In the genomic region with DNA sequence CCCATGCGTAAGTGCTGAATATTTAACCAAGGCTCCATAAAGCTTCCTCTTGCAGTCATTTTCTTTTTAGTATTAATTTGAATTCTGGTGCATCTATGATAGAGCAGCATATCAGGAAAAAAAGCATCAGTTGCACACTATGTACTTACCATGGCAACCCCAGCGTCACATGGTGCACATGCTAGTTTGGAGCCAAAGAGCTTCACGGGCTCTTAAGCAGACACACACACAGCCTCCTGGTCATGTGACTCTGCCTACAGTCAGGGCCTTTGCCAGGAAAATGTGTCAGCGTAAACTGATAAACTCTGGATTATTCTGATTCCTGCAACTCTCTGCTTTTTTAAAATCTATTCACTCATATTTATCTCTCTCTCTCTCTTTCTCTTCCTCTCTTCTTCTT, we compare ENCODE assay signal across 10 cellular contexts. TPM values are rescaled to one million over a fixed set of nuclear protein-coding genes. Genes with fewer than 3 reads are reported as not detected.
DNase-seq lines count a peak whose midpoint lies in the region; ATAC-seq, FAIRE-seq and TF ChIP-seq lines count a peak whose summit lies in the region.
"Had no signal": no experiment of that assay in that cellular context is flagged by ENCODE, and none has a peak within 500 bp of the region (broad histone marks: within the 10 kb centered on the region; RNA-seq: fewer than 3 reads in every experiment).

No MANE protein-coding gene starts in this region.

- H2BK12ac ChIP-seq in H1 (ENCODE audit: low read depth, low read length): no peak overlapping the region

- ATAC-seq in omental fat pad (ENCODE audit: low FRiP score): peak; percentile 66
- ATAC-seq in activated CD8-positive, alpha-beta T cell treated with anti-CD3 and anti-CD28 coated beads, Interleukin-2, amount 10 ng/mL, durations not matched to agents 7 days and 5 days: no peak

- H4K5ac ChIP-seq in H1 (ENCODE audit: insufficient read length, low read depth, low read length): no peak overlapping the region

- no peaks in the 10 kb centered on the region for H3K9me2 ChIP-seq in GM23248 (ENCODE audit: insufficient read depth)

- in situ Hi-C loops in GM23248 (cut with MboI): no loop called here

- H3K4me1 ChIP-seq in GM23248 (ENCODE audit: insufficient read depth) (no peaks in the 10 kb centered on the region), H1 (replicated peaks in 1 of 4; ENCODE audit: control insufficient read depth in 3 of 4, insufficient read depth in 4 of 4, low read length in 3 of 4) (peaks cover 0 to 9% (median 1%) of the 10 kb centered on the region in 4 experiments; a peak in 5 of 7 replicates), right atrium auricular region (no peaks in the 10 kb centered on the region)

- no peaks in the 10 kb centered on the region for H3K27me3 Mint-ChIP-seq in activated CD8-positive, alpha-beta T cell treated with anti-CD3 and anti-CD28 coated beads, Interleukin-2, amount 10 ng/mL, durations not matched to agents 7 days and 5 days (ENCODE audit: low read depth)

- no peak overlapping the region for H2BK15ac ChIP-seq in H1 (ENCODE audit: low read length)

- no peak for TF ChIP-seq CTCF in H1 (IDR thresholded peaks at IDR 0.05; ENCODE audit: control extremely low read depth in 1 of 3, insufficient read depth in 1 of 3, low read depth in 1 of 3, low read length in 3 of 3)
- TF ChIP-seq CTCF in omental fat pad (IDR thresholded peaks at IDR 0.05): no peak
- TF ChIP-seq CTCF in right atrium auricular region (IDR thresholded peaks at IDR 0.05): no peak

- H4K20me1 ChIP-seq in GM23248 (ENCODE audit: insufficient read depth): no peaks in the 10 kb centered on the region
- H4K20me1 ChIP-seq in H1 (replicated peaks in 1 of 2; ENCODE audit: control insufficient read depth in 1 of 2, insufficient read depth in 2 of 2, low read length in 2 of 2): no peaks in the 10 kb centered on the region

- no peak overlapping the region for H3K23ac ChIP-seq in H1 (ENCODE audit: insufficient read length)

- H3K27ac Mint-ChIP-seq in activated CD8-positive, alpha-beta T cell treated with anti-CD3 and anti-CD28 coated beads, Interleukin-2, amount 10 ng/mL, durations not matched to agents 7 days and 5 days: no peak overlapping the region
- H3K27ac Mint-ChIP-seq: type B pancreatic cell had no signal

- no peak overlapping the region for H4K91ac ChIP-seq in H1 (replicated peaks; ENCODE audit: insufficient read length, low read length)

- H3K27me3 ChIP-seq in GM23248 (replicated peaks; ENCODE audit: insufficient read depth): no peaks in the 10 kb centered on the region
- H3K27me3 ChIP-seq in H1 (replicated peaks in 1 of 4; ENCODE audit: control insufficient read depth in 3 of 4, extremely low read depth in 1 of 4, insufficient read depth in 3 of 4, low read length in 3 of 4): no peaks in the 10 kb centered on the region
- no peaks in the 10 kb centered on the region for H3K27me3 ChIP-seq in right atrium auricular region

- H3K9me3 Mint-ChIP-seq in activated CD8-positive, alpha-beta T cell treated with anti-CD3 and anti-CD28 coated beads, Interleukin-2, amount 10 ng/mL, durations not matched to agents 7 days and 5 days (ENCODE audit: insufficient read depth): no peaks in the 10 kb centered on the region
- H3K9me3 Mint-ChIP-seq: type B pancreatic cell had no signal

- CTCF ChIA-PET in H1 (lab: Charles Lee; ENCODE audit: partially characterized antibody): interaction anchor here (0.7 to 2.1 kb wide), 3 partner anchors 9 to 54 kb away, joined by 3 to 5 read pairs (median 3); no protein-coding TSS in a partner anchor
- CTCF ChIA-PET in HEK293T (lab: Yijun Ruan, JAX): interaction anchor here (0.8 kb wide), 1 partner anchor 34 kb away, joined by 3 read pairs; no protein-coding TSS in a partner anchor
- CTCF ChIA-PET in activated CD8-positive, alpha-beta T cell treated with anti-CD3 and anti-CD28 coated beads, Interleukin-2, amount 10 ng/mL, durations not matched to agents 7 days and 5 days (lab: Charles Lee): no interaction called here

- POLR2A ChIA-PET in H1 (lab: Charles Lee; ENCODE audit: partially characterized antibody): no interaction called here
- POLR2A ChIA-PET in HEK293T (lab: Yijun Ruan, JAX): no interaction called here
- POLR2A ChIA-PET in activated CD8-positive, alpha-beta T cell treated with anti-CD3 and anti-CD28 coated beads, Interleukin-2, amount 10 ng/mL, durations not matched to agents 7 days and 5 days (lab: Charles Lee): no interaction called here

- no peak overlapping the region for H2BK120ac ChIP-seq in H1 (replicated peaks; ENCODE audit: low read depth, low read length)

- no peak overlapping the region for H3K14ac ChIP-seq in H1 (ENCODE audit: insufficient read length)

- TF ChIP-seq RAD21 in H1 (IDR thresholded peaks at IDR 0.05 in 1 of 2, conservative IDR thresholded peaks at IDR 0.05 in 1 of 2; ENCODE audit: low read depth in 2 of 2, low read length in 2 of 2): no peak

- H3K23me2 ChIP-seq in H1 (ENCODE audit: low read depth, low read length): no peaks in the 10 kb centered on the region

- no peak overlapping the region for H3K18ac ChIP-seq in H1 (ENCODE audit: extremely low read depth, low read length)

- H3K36me3 ChIP-seq in GM23248 (ENCODE audit: low read depth): no peaks in the 10 kb centered on the region
- H3K36me3 ChIP-seq in H1 (ENCODE audit: control insufficient read depth in 2 of 4, insufficient read depth in 4 of 4, low read length in 3 of 4): no peaks in the 10 kb centered on the region
- no peaks in the 10 kb centered on the region for H3K36me3 ChIP-seq in right atrium auricular region

- H3K9ac ChIP-seq in GM23248: no peak overlapping the region
- H3K9ac ChIP-seq in H1 (replicated peaks in 1 of 4; ENCODE audit: extremely low read depth in 1 of 4, low read depth in 3 of 4, low read length in 3 of 4): no peak overlapping the region

- H2BK20ac ChIP-seq in H1 (ENCODE audit: low read length): no peak overlapping the region

- no peak overlapping the region for H3K4me3 ChIP-seq in GM23248
- H3K4me3 ChIP-seq in H1 (ENCODE audit: extremely low read depth in 1 of 4, insufficient read depth in 2 of 4, low read depth in 3 of 4, low read length in 4 of 4): no peak overlapping the region
- no peak overlapping the region for H3K4me3 ChIP-seq in right atrium auricular region

- H3K56ac ChIP-seq in H1 (replicated peaks; ENCODE audit: insufficient read length, low read depth, low read length): no peak overlapping the region

- no peaks in the 10 kb centered on the region for H3K4me1 Mint-ChIP-seq in activated CD8-positive, alpha-beta T cell treated with anti-CD3 and anti-CD28 coated beads, Interleukin-2, amount 10 ng/mL, durations not matched to agents 7 days and 5 days (ENCODE audit: low read depth)

- WGBS in GM23248 (ENCODE audit: low coverage in 1 of 2, low lambda C conversion rate in 2 of 2, missing lambda C conversion rate in 2 of 2), 2 experiments: 26% methylated on average over 4 of the region's 4 CpGs
- WGBS in H1 (ENCODE audit: extremely low coverage in 1 of 2, insufficient coverage in 1 of 2, insufficient read length in 1 of 2, insufficient replicate concordance in 2 of 2, low coverage in 1 of 2, low lambda C conversion rate in 2 of 2, missing lambda C conversion rate in 1 of 2), 2 experiments: 89% methylated on average over 4 of the region's 4 CpGs; no CpG with 5 or more reads in 1 of the 2 experiments

- H2BK5ac ChIP-seq in H1 (ENCODE audit: low read depth, low read length): no peak overlapping the region

- no peaks in the 10 kb centered on the region for H3K36me3 Mint-ChIP-seq in activated CD8-positive, alpha-beta T cell treated with anti-CD3 and anti-CD28 coated beads, Interleukin-2, amount 10 ng/mL, durations not matched to agents 7 days and 5 days (ENCODE audit: low read depth)
- H3K36me3 Mint-ChIP-seq: type B pancreatic cell had no signal

- H3K27ac ChIP-seq in GM23248 (no peak overlapping the region), H1 (ENCODE audit: low read depth, low read length) (no peak overlapping the region), right atrium auricular region (no peak overlapping the region)

- H3K79me2 ChIP-seq in GM23248 (ENCODE audit: insufficient read depth) (no peaks in the 10 kb centered on the region), H1 (ENCODE audit: control insufficient read depth in 1 of 2, insufficient read depth in 2 of 2, low read length in 2 of 2) (no peaks in the 10 kb centered on the region)

- no peak overlapping the region for H3K4ac ChIP-seq in H1 (replicated peaks; ENCODE audit: insufficient read length, low read depth, low read length)

- no peaks in the 10 kb centered on the region for H3F3A ChIP-seq in GM23248 (ENCODE audit: insufficient read depth)

- H3K9me3 ChIP-seq in GM23248 (ENCODE audit: low read depth) (no peaks in the 10 kb centered on the region), H1 (ENCODE audit: insufficient read depth in 2 of 2, low read depth in 1 of 2, low read length in 1 of 2) (no peaks in the 10 kb centered on the region), right atrium auricular region (no peaks in the 10 kb centered on the region)

- no peaks in the 10 kb centered on the region for H3K79me1 ChIP-seq in H1 (ENCODE audit: low read depth, low read length)

- H2AFZ ChIP-seq in GM23248 (no peak overlapping the region), H1 (ENCODE audit: low read length) (peak overlapping the region; percentile 81)

- no peak for FAIRE-seq in H1 (lab: Jason Lieb, UNC)

- no peak overlapping the region for H3K4me3 Mint-ChIP-seq in activated CD8-positive, alpha-beta T cell treated with anti-CD3 and anti-CD28 coated beads, Interleukin-2, amount 10 ng/mL, durations not matched to agents 7 days and 5 days
- H3K4me3 Mint-ChIP-seq: type B pancreatic cell had no signal

- TF ChIP-seq EP300 in H1 (IDR thresholded peaks at IDR 0.05; ENCODE audit: borderline replicate concordance in 1 of 2, low read depth in 2 of 2, low read length in 2 of 2): no peak

- H2AK5ac ChIP-seq in H1 (ENCODE audit: low read depth, low read length): no peak overlapping the region

- no peak for TF ChIP-seq POLR2A in H1 (IDR thresholded peaks at IDR 0.05; ENCODE audit: control extremely low read depth in 1 of 2, low read depth in 2 of 2, low read length in 2 of 2)

- no peak overlapping the region for H3K4me2 ChIP-seq in GM23248 (ENCODE audit: unreplicated experiment)
- H3K4me2 ChIP-seq in H1 (ENCODE audit: insufficient read depth in 1 of 2, low read depth in 2 of 2, low read length in 2 of 2): no peak overlapping the region; a peak in 2 of 4 replicates

- no peak overlapping the region for H4K8ac ChIP-seq in H1 (ENCODE audit: extremely low read depth, insufficient read depth, low read length)

- DNase-seq in GM23248: peak; percentile 24
- DNase-seq in NCI-H2227 (lab: John Stamatoyannopoulos, UW; ENCODE audit: unreplicated experiment): peak; percentile 71
- no peak for DNase-seq in H1 (ENCODE audit: low read depth in 1 of 2, low spot score in 2 of 2)
- no peak for DNase-seq in omental fat pad (ENCODE audit: low spot score)
- no peak for DNase-seq in HEK293T (ENCODE audit: extremely low spot score)
- no peak for DNase-seq in activated CD8-positive, alpha-beta T cell treated with anti-CD3 and anti-CD28 coated beads, Interleukin-2, amount 10 ng/mL, durations not matched to agents 7 days and 5 days
- DNase-seq in SW480 (ENCODE audit: low spot score): no peak
- DNase-seq in right atrium auricular region (ENCODE audit: low spot score): no peak
- DNase-seq: activated naive CD4-positive, alpha-beta T cell treated with Interleukin-2 at 50 U/mL for 16 hours had no signal

RNA-seq across cellular contexts. Expression of a gene that starts 30.2 kb away (rescaled TPM):
- total RNA-seq in GM23248 (2014; rRNA removed; shearing (Covaris generic)): not detected in 2 replicates
- polyA plus RNA-seq in GM23248 (2016; fragmentation: Nextera tagmentation; extraction: Ambion mirVana) (not detected in 2 replicates), H1 (2011; rRNA removed) (not detected in 2 replicates)
- not detected in 2 replicates for total RNA-seq in H1 (2021; fragmentation: NEBNext Ultra II Directional; extraction: Animal tissue kit (Norgen Biotek cat#: 25700))
- not detected for polyA plus RNA-seq in H1 (2011; cell fraction: cytosol; rRNA removed)
- not detected for polyA plus RNA-seq in H1 (2011; cell fraction: nucleus; rRNA removed)
- polyA plus RNA-seq in H1 (2012, experiment 1 of 2): not detected in 4 replicates
- not detected for polyA plus RNA-seq in H1 (2012, experiment 2 of 2)
- not detected for polyA plus RNA-seq in H1 (2013, experiment 1 of 2)
- polyA plus RNA-seq in H1 (2013, experiment 2 of 2): not detected
- polyA minus RNA-seq in H1 (2011; rRNA and poly(A)+ RNA removed): not detected in 2 replicates
- polyA minus RNA-seq in H1 (2011; cell fraction: cytosol; rRNA and poly(A)+ RNA removed): not detected
- polyA minus RNA-seq in H1 (2011; cell fraction: nucleus; rRNA and poly(A)+ RNA removed): not detected
- total RNA-seq in omental fat pad (not detected), right atrium auricular region (not detected)
- not detected for total RNA-seq in activated CD8-positive, alpha-beta T cell treated with anti-CD3 and anti-CD28 coated beads, Interleukin-2, amount 10 ng/mL, durations not matched to agents 7 days and 5 days

Comparison
In these comparisons a context has a peak if more than half of its experiments do, and no peak if none do; other contexts are left out.
1. DNase-seq: peak in GM23248 (single experiment) and NCI-H2227 (single experiment); none in H1 (0 of 2), omental fat pad (single experiment), HEK293T (single experiment), activated CD8-positive, alpha-beta T cell treated with anti-CD3 and anti-CD28 coated beads, Interleukin-2, amount 10 ng/mL, durations not matched to agents 7 days and 5 days (single experiment), SW480 (single experiment) and right atrium auricular region (single experiment).